17 cellular contexts compared by ENCODE assay signal in genomic region chr13:112143046-112143752, GRCh38.
DNase-seq lines count a peak whose midpoint lies in the region; ATAC-seq and TF ChIP-seq lines count a peak whose summit lies in the region.
"Had no signal": no experiment of that assay in that cellular context is flagged by ENCODE, and none has a peak within 500 bp of the region (broad histone marks: within the 10 kb centered on the region; RNA-seq: fewer than 3 reads in every experiment).

No MANE protein-coding gene starts in this region.

- H3K4me3 Mint-ChIP-seq in natural killer cell treated with Interleukin-12 subunit alpha and Interleukin-12 subunit beta and Interleukin-15 and Interleukin-18, amount 100 ng/mL, for 72 hours = no peak overlapping the region
- H3K4me3 Mint-ChIP-seq in natural killer cell = no peak overlapping the region
- H3K4me3 Mint-ChIP-seq: CD14-positive monocyte; CD8-positive, alpha-beta T cell had no signal

- H3K4me3 ChIP-seq in stomach (no peak overlapping the region), MG63 (no peak overlapping the region)
- H3K4me3 ChIP-seq: A549, GM23248 had no signal

- H3K27ac Mint-ChIP-seq in natural killer cell treated with Interleukin-12 subunit alpha and Interleukin-12 subunit beta and Interleukin-15 and Interleukin-18, amount 100 ng/mL, for 72 hours = no peak overlapping the region
- H3K27ac Mint-ChIP-seq in natural killer cell = no peak overlapping the region
- H3K27ac Mint-ChIP-seq: CD14-positive monocyte; CD8-positive, alpha-beta T cell had no signal

- TF ChIP-seq POLR2A in stomach (IDR thresholded peaks at IDR 0.05) = no peak

- no peak for DNase-seq in natural killer cell treated with Interleukin-12 subunit alpha and Interleukin-12 subunit beta and Interleukin-15 and Interleukin-18, amount 100 ng/mL, for 72 hours (ENCODE audit: low spot score)
- DNase-seq in natural killer cell = no peak
- DNase-seq in mesenteric fat pad (ENCODE audit: low spot score) = peak; percentile 74
- DNase-seq in stomach = peak; percentile 23
- DNase-seq in stimulated activated CD4-positive, alpha-beta T cell treated with anti-CD3 and anti-CD28 coated beads, Interleukin-2, amount 100 ng/mL, for 48 hours = no peak
- DNase-seq in MG63 = no peak
- no peak for DNase-seq in NOMO-1 treated with dmso at 0.1 percent for 144 hours (lab: John Stamatoyannopoulos, UW; ENCODE audit: unreplicated experiment)
- DNase-seq: CD8-positive, alpha-beta T cell; COR-L47; DMS153; DMS79 treated with DMSO at 0.1 percent for 48 hours; EL; GM23248 had no signal

- no peaks in the 10 kb centered on the region for H3K36me3 Mint-ChIP-seq in natural killer cell treated with Interleukin-12 subunit alpha and Interleukin-12 subunit beta and Interleukin-15 and Interleukin-18, amount 100 ng/mL, for 72 hours
- no peaks in the 10 kb centered on the region for H3K36me3 Mint-ChIP-seq in natural killer cell
- H3K36me3 Mint-ChIP-seq: CD14-positive monocyte; CD8-positive, alpha-beta T cell had no signal

- peak; percentile 4 to 21 for ATAC-seq in natural killer cell treated with Interleukin-12 subunit alpha and Interleukin-12 subunit beta and Interleukin-15 and Interleukin-18, amount 100 ng/mL, for 72 hours
- no peak for ATAC-seq in natural killer cell
- ATAC-seq: A549; CD8-positive, alpha-beta T cell; HCT116 had no signal

- intact Hi-C loops in natural killer cell (cut with micrococcal nuclease) = no loop called here
- intact Hi-C loops in stomach (cut with DNase I; ENCODE audit: low total_unique reads) = no loop called here

- peaks cover 0 to 34% (median 6%) of the 10 kb centered on the region in 3 donors for H3K27me3 ChIP-seq in stomach
- H3K27me3 ChIP-seq in MG63 = 0 out of 2 replicates have a peak, but pooled peaks cover 3% of the 10 kb centered on the region

- H3K27ac ChIP-seq in stomach = no peak overlapping the region
- H3K27ac ChIP-seq: A549, GM23248, HL-60 had no signal

- no peaks in the 10 kb centered on the region for H3K4me1 Mint-ChIP-seq in natural killer cell treated with Interleukin-12 subunit alpha and Interleukin-12 subunit beta and Interleukin-15 and Interleukin-18, amount 100 ng/mL, for 72 hours (ENCODE audit: low read depth in 2 of 2)
- H3K4me1 Mint-ChIP-seq in natural killer cell = no peaks in the 10 kb centered on the region
- H3K4me1 Mint-ChIP-seq: CD14-positive monocyte had no signal

- 82 to 89% (median 84%) methylated on average over 12 to 15 of the region's 15 CpGs for WGBS in stomach, 5 donors

- H3K36me3 ChIP-seq in stomach (no peaks in the 10 kb centered on the region), MG63 (no peaks in the 10 kb centered on the region)

- H3K9me3 Mint-ChIP-seq in natural killer cell treated with Interleukin-12 subunit alpha and Interleukin-12 subunit beta and Interleukin-15 and Interleukin-18, amount 100 ng/mL, for 72 hours = no peaks in the 10 kb centered on the region
- no peaks in the 10 kb centered on the region for H3K9me3 Mint-ChIP-seq in natural killer cell
- H3K9me3 Mint-ChIP-seq: CD8-positive, alpha-beta T cell had no signal

- TF ChIP-seq CTCF in natural killer cell (IDR thresholded peaks at IDR 0.05) (no peak), stomach (IDR thresholded peaks at IDR 0.05) (no peak)

- no peak for TF ChIP-seq EP300 in stomach (IDR thresholded peaks at IDR 0.05)

- H3K27me3 Mint-ChIP-seq in natural killer cell treated with Interleukin-12 subunit alpha and Interleukin-12 subunit beta and Interleukin-15 and Interleukin-18, amount 100 ng/mL, for 72 hours = peaks cover 0 to 5% of the 10 kb centered on the region in 2 donors
- H3K27me3 Mint-ChIP-seq in natural killer cell (ENCODE audit: low read depth in 2 of 2) = no peaks in the 10 kb centered on the region

- H3K4me1 ChIP-seq in stomach = no peaks in the 10 kb centered on the region
- H3K4me1 ChIP-seq: A549 had no signal

- H3K9me3 ChIP-seq in stomach (no peaks in the 10 kb centered on the region), MG63 (no peaks in the 10 kb centered on the region)
- H3K9me3 ChIP-seq: A549 had no signal

Comparison
In these comparisons a context has a peak if more than half of its experiments do, and no peak if none do; other contexts are left out.
1. ATAC-seq: peak in natural killer cell treated with Interleukin-12 subunit alpha and Interleukin-12 subunit beta and Interleukin-15 and Interleukin-18, amount 100 ng/mL, for 72 hours (2 of 2); none in natural killer cell (0 of 3).
2. DNase-seq: peak in mesenteric fat pad (single experiment) and stomach (single experiment); none in natural killer cell treated with Interleukin-12 subunit alpha and Interleukin-12 subunit beta and Interleukin-15 and Interleukin-18, amount 100 ng/mL, for 72 hours (single experiment), natural killer cell (single experiment), stimulated activated CD4-positive, alpha-beta T cell treated with anti-CD3 and anti-CD28 coated beads, Interleukin-2, amount 100 ng/mL, for 48 hours (0 of 2), MG63 (single experiment) and NOMO-1 treated with dmso at 0.1 percent for 144 hours (single experiment).